Comparison of ENCODE assay signal across 12 cellular contexts in genomic region chr3:157360044-157360443, GRCh38.
DNase-seq lines count a peak whose midpoint lies in the region; ATAC-seq and TF ChIP-seq lines count a peak whose summit lies in the region.
"Had no signal": no experiment of that assay in that cellular context is flagged by ENCODE, and none has a peak within 500 bp of the region (broad histone marks: within the 10 kb centered on the region; RNA-seq: fewer than 3 reads in every experiment).

No MANE protein-coding gene starts in this region.

- no peaks in the 10 kb centered on the region for H4K20me1 ChIP-seq in smooth muscle cell (ENCODE audit: low read depth)

- TF ChIP-seq CTCF in smooth muscle cell (IDR thresholded peaks at IDR 0.05; ENCODE audit: borderline replicate concordance, insufficient read depth, poor library complexity, severe bottlenecking), result no peak

- no peaks in the 10 kb centered on the region for H3K27me3 ChIP-seq in smooth muscle cell (ENCODE audit: low read depth)
- H3K27me3 ChIP-seq: hepatocyte had no signal

- H3K4me2 ChIP-seq in smooth muscle cell, result peak overlapping the region; percentile 61
- H3K4me2 ChIP-seq: hepatocyte had no signal

- DNase-seq in H4 (ENCODE audit: low spot score) (peak; percentile 53), SW 1271 (lab: John Stamatoyannopoulos, UW) (peak; percentile 80 to 98), fibroblast of the conjunctiva (ENCODE audit: low read depth) (peak; percentile 86), smooth muscle cell (lab: John Stamatoyannopoulos, UW; ENCODE audit: unreplicated experiment) (no peak), NCI-H2196 (lab: John Stamatoyannopoulos, UW; ENCODE audit: unreplicated experiment) (no peak), cerebellar cortex (ENCODE audit: low spot score) (no peak)
- DNase-seq: DMS79, KBM-7, NCI-H2081, right cardiac atrium had no signal

- no peak for ATAC-seq in HG03159 (IDR thresholded peaks at IDR 0.05; ENCODE audit: unreplicated experiment)

- H3K27ac ChIP-seq in smooth muscle cell (ENCODE audit: low read depth), result peak overlapping the region; percentile 45
- H3K27ac ChIP-seq: hepatocyte had no signal

- 16% methylated on average over 2 of the region's 2 CpGs for whole genome bisulfite sequencing in smooth muscle cell (ENCODE audit: low lambda C conversion rate)

- no peaks in the 10 kb centered on the region for H3K36me3 ChIP-seq in smooth muscle cell (ENCODE audit: low read depth)

- peaks cover 4% of the 10 kb centered on the region for H3K4me1 ChIP-seq in smooth muscle cell (ENCODE audit: low read depth)

- no peak overlapping the region for H3K9ac ChIP-seq in smooth muscle cell (ENCODE audit: low read depth)

- H3K79me2 ChIP-seq in smooth muscle cell (ENCODE audit: low read depth), result no peaks in the 10 kb centered on the region
- H3K79me2 ChIP-seq: hepatocyte had no signal

- H3K9me3 ChIP-seq in smooth muscle cell (replicated peaks; ENCODE audit: low read depth), result no peaks in the 10 kb centered on the region

- H3F3A ChIP-seq in smooth muscle cell (ENCODE audit: low read depth), result no peaks in the 10 kb centered on the region

- no peak overlapping the region for H3K4me3 ChIP-seq in smooth muscle cell
- H3K4me3 ChIP-seq: hepatocyte had no signal

- no peak overlapping the region for H2AFZ ChIP-seq in smooth muscle cell (ENCODE audit: low read depth)
- H2AFZ ChIP-seq: hepatocyte had no signal

Comparison
In these comparisons a context has a peak if more than half of its experiments do, and no peak if none do; other contexts are left out.
1. DNase-seq: peak in H4 (single experiment), SW 1271 (2 of 2) and fibroblast of the conjunctiva (single experiment); none in smooth muscle cell (single experiment), NCI-H2196 (single experiment) and cerebellar cortex (single experiment).